Comparison of ENCODE assay signal across 9 cellular contexts in genomic region chr14:22657861-22658260, GRCh38. TPM values are rescaled to one million over a fixed set of nuclear protein-coding genes. Genes with fewer than 3 reads are reported as not detected.
DNase-seq lines count a peak whose midpoint lies in the region; ATAC-seq and TF ChIP-seq lines count a peak whose summit lies in the region.
"Had no signal": no experiment of that assay in that cellular context is flagged by ENCODE, and none has a peak within 500 bp of the region (broad histone marks: within the 10 kb centered on the region; RNA-seq: fewer than 3 reads in every experiment).

No MANE protein-coding gene starts in this region.

- no TSS peak for BruUV-seq in Panc1 (replicated peaks; lab: Mats Ljungman, UMichigan)

- WGBS in heart right ventricle, 2 donors = 86 to 90% methylated on average over 1 of the region's 1 CpG

- H3K27me3 ChIP-seq in heart right ventricle = no peaks in the 10 kb centered on the region
- H3K27me3 ChIP-seq in right atrium auricular region = no peaks in the 10 kb centered on the region
- no peaks in the 10 kb centered on the region for H3K27me3 ChIP-seq in Panc1 (ENCODE audit: control insufficient read depth, insufficient read depth, low read length)
- H3K27me3 ChIP-seq in upper lobe of right lung = no peaks in the 10 kb centered on the region

- intact Hi-C loops in heart right ventricle (cut with DNase I) (loop anchor here in 5 of 10 donors (5.0 to 10.0 kb wide), 5 partner anchors 101 to 273 kb away; partner anchors contain the start of gene SLC7A7 (in 3 of the 5)), Panc1 (cut with micrococcal nuclease; ENCODE audit: unreplicated experiment) (loop anchor here (10.0 kb wide), 1 partner anchor 197 kb away; no protein-coding TSS in a partner anchor), upper lobe of right lung (cut with DNase I) (loop anchor here (10.0 kb wide), 1 partner anchor 83 kb away; no protein-coding TSS in a partner anchor)

- H3K4me1 ChIP-seq in heart right ventricle (peaks cover 0 to 9% (median 0%) of the 10 kb centered on the region in 9 donors), right atrium auricular region (no peaks in the 10 kb centered on the region), Panc1 (ENCODE audit: control insufficient read depth, insufficient read depth, low read length) (no peaks in the 10 kb centered on the region), upper lobe of right lung (peaks cover 4% of the 10 kb centered on the region)

- POLR2A ChIA-PET in Panc1 (lab: Charles Lee) = no interaction called here

- no peak overlapping the region for H3K27ac ChIP-seq in heart right ventricle
- no peak overlapping the region for H3K27ac ChIP-seq in right atrium auricular region
- no peak overlapping the region for H3K27ac ChIP-seq in Panc1 (ENCODE audit: low read length)
- H3K27ac ChIP-seq in upper lobe of right lung = no peak overlapping the region

- no peaks in the 10 kb centered on the region for H3K36me3 ChIP-seq in heart right ventricle
- no peaks in the 10 kb centered on the region for H3K36me3 ChIP-seq in right atrium auricular region
- H3K36me3 ChIP-seq in Panc1 (ENCODE audit: control insufficient read depth, insufficient read depth, low read length) = no peaks in the 10 kb centered on the region
- no peaks in the 10 kb centered on the region for H3K36me3 ChIP-seq in upper lobe of right lung

- ATAC-seq in heart right ventricle (peak in 4 of 8 donors; percentile 39 to 59 (median 52)), Panc1 (no peak), upper lobe of right lung (peak; percentile 59)

- H3K9me3 ChIP-seq in heart right ventricle (no peaks in the 10 kb centered on the region), right atrium auricular region (no peaks in the 10 kb centered on the region), Panc1 (ENCODE audit: control insufficient read depth, insufficient read depth, low read depth, low read length) (no peaks in the 10 kb centered on the region), upper lobe of right lung (no peaks in the 10 kb centered on the region)

- no peak overlapping the region for H3K4me3 ChIP-seq in heart right ventricle
- no peak overlapping the region for H3K4me3 ChIP-seq in right atrium auricular region
- no peak overlapping the region for H3K4me3 ChIP-seq in Panc1 (ENCODE audit: low read depth in 2 of 2, low read length in 2 of 2)
- no peak overlapping the region for H3K4me3 ChIP-seq in upper lobe of right lung

- CTCF ChIA-PET in Panc1 (lab: Charles Lee) = interaction anchor here (0.6 kb wide), 1 partner anchor 55 kb away, joined by 4 read pairs; no protein-coding TSS in a partner anchor

- DNase-seq in heart right ventricle (no peak), right atrium auricular region (ENCODE audit: low spot score) (no peak), Panc1 (ENCODE audit: low read depth, low spot score) (no peak), fibroblast of peridontal ligament (ENCODE audit: extremely low read depth) (peak; percentile 70), upper lobe of right lung (no peak), NCI-H2227 (lab: John Stamatoyannopoulos, UW; ENCODE audit: unreplicated experiment) (no peak), NCI-H2227 treated with DMSO at 0.1 percent for 48 hours (lab: John Stamatoyannopoulos, UW) (no peak)
- no peak for DNase-seq in effector CD4-positive, alpha-beta T cell
- DNase-seq: stimulated activated CD8-positive, alpha-beta memory T cell treated with anti-CD3 and anti-CD28 coated beads, Interleukin-4, amount 100 ng/mL, for 48 hours had no signal

- TF ChIP-seq CTCF in heart right ventricle (IDR thresholded peaks at IDR 0.05) (peak in 8 of 9 donors; percentile 25 to 59 (median 53)), right atrium auricular region (IDR thresholded peaks at IDR 0.05) (peak in 1 of 2 donors; percentile 57), Panc1 (IDR thresholded peaks at IDR 0.05) (peak; percentile 48), upper lobe of right lung (IDR thresholded peaks at IDR 0.05) (peak; percentile 46)

- in situ Hi-C loops in Panc1 (cut with HindIII; ENCODE audit: low pct_unique_long_range_greater_than_20kb, low sequenced_read_pairs) = no loop called here

RNA-seq across cellular contexts. Expression of gene OR6J1, which starts 13.7 kb away (rescaled TPM):
- total RNA-seq in heart right ventricle (not detected), right atrium auricular region (not detected), Panc1 (2021; ENCODE audit: unreplicated experiment) (not detected), upper lobe of right lung (not detected)
- not detected for polyA plus RNA-seq in heart right ventricle
- 0.07 TPM for polyA plus RNA-seq in Panc1 (2012; ENCODE audit: insufficient read length)

RNA-seq across cellular contexts. Expression of gene ABHD4, which starts 59.8 kb away (rescaled TPM):
- 10 to 100 TPM; 14.9 to 35.7 (median 22.7) TPM for total RNA-seq in heart right ventricle
- 10 to 100 TPM; 13.7 to 15.1 TPM for polyA plus RNA-seq in heart right ventricle
- total RNA-seq in right atrium auricular region = 10 to 100 TPM; 20.9 to 25.4 TPM
- 5.1 TPM for total RNA-seq in Panc1 (2021; ENCODE audit: unreplicated experiment)
- 3.1 TPM for polyA plus RNA-seq in Panc1 (2012; ENCODE audit: insufficient read length)
- total RNA-seq in upper lobe of right lung = 34.2 TPM
